ENCODE assay signal across 9 cellular contexts in the genomic region with DNA sequence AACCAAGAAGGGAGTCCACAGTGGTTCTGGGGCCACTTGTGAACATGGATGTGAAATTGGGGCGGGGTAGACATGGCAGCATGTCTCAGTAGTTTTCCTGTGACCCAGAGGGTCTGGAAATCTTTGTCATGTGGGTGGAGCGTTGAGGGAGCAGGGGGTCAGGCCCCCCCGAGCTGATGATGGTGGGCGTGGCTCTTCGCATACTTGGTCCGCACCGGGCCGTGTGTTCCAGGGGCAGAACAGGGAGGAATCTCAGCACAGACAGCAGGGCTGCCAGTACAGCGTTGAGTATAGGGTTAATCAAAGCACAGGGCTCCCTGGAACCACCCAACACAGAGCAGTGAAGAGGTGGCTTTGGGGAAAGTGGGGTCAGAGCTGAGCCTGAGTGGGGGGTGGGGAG.
DNase-seq lines count a peak whose midpoint lies in the region; ATAC-seq and TF ChIP-seq lines count a peak whose summit lies in the region.
"Had no signal": no experiment of that assay in that cellular context is flagged by ENCODE, and none has a peak within 500 bp of the region (broad histone marks: within the 10 kb centered on the region; RNA-seq: fewer than 3 reads in every experiment).

No MANE protein-coding gene starts in this region.

- no peak for ATAC-seq in HG03442 (IDR thresholded peaks at IDR 0.05; ENCODE audit: unreplicated experiment)
- ATAC-seq in GM19397 (IDR thresholded peaks at IDR 0.05; ENCODE audit: unreplicated experiment), result no peak
- ATAC-seq in mucosa of descending colon, result no peak

- H3K4me3 Mint-ChIP-seq in activated naive CD4-positive, alpha-beta T cell treated with anti-CD3 and anti-CD28 coated beads for 36 hours, result no peak overlapping the region
- peak overlapping the region in 2 of 5 experiments; percentile 7 to 18 for H3K4me3 Mint-ChIP-seq in brain

- no peak for DNase-seq in activated naive CD4-positive, alpha-beta T cell treated with anti-CD3 and anti-CD28 coated beads for 36 hours
- no peak for DNase-seq in activated naive CD4-positive, alpha-beta T cell treated with Interleukin-2 at 50 U/mL for 16 hours
- no peak for DNase-seq in tibial artery
- DNase-seq in mucosa of descending colon, result no peak
- DNase-seq: effector CD8-positive, alpha-beta T cell had no signal

- peaks cover 16% of the 10 kb centered on the region for H3K36me3 Mint-ChIP-seq in activated naive CD4-positive, alpha-beta T cell treated with anti-CD3 and anti-CD28 coated beads for 36 hours (ENCODE audit: low read depth)
- peaks cover 28% of the 10 kb centered on the region for H3K36me3 Mint-ChIP-seq in brain

- TF ChIP-seq CTCF in brain (conservative IDR thresholded peaks at IDR 0.05) (no peak), tibial artery (IDR thresholded peaks at IDR 0.05) (no peak), mucosa of descending colon (IDR thresholded peaks at IDR 0.05) (no peak)

- peaks cover 93% of the 10 kb centered on the region for H3K4me1 Mint-ChIP-seq in activated naive CD4-positive, alpha-beta T cell treated with anti-CD3 and anti-CD28 coated beads for 36 hours (ENCODE audit: low read depth)
- H3K4me1 Mint-ChIP-seq in brain, result peaks cover 56% of the 10 kb centered on the region

- intact Hi-C loops in activated naive CD4-positive, alpha-beta T cell treated with anti-CD3 and anti-CD28 coated beads for 36 hours (cut with micrococcal nuclease), result loop anchor here (10.0 kb wide), 1 partner anchor 237 kb away; no protein-coding TSS in a partner anchor
- intact Hi-C loops in tibial artery (cut with DNase I; ENCODE audit: low total_unique reads), result no loop called here
- intact Hi-C loops in mucosa of descending colon (cut with DNase I, micrococcal nuclease), result no loop called here

- no peaks in the 10 kb centered on the region for H3K9me3 Mint-ChIP-seq in activated naive CD4-positive, alpha-beta T cell treated with anti-CD3 and anti-CD28 coated beads for 36 hours
- peaks cover 0 to 7% (median 7%) of the 10 kb centered on the region in 5 experiments for H3K9me3 Mint-ChIP-seq in brain

- H3K4me1 ChIP-seq in mucosa of rectum (ENCODE audit: control insufficient read depth in 2 of 2, insufficient read depth in 2 of 2, low read length in 2 of 2) (peaks cover 41 to 44% of the 10 kb centered on the region in 2 donors), tibial artery (peaks cover 12 to 89% (median 72%) of the 10 kb centered on the region in 4 donors), mucosa of descending colon (ENCODE audit: low read depth) (peaks cover 40% of the 10 kb centered on the region)

- H3K36me3 ChIP-seq in mucosa of rectum (ENCODE audit: control insufficient read depth in 2 of 2, insufficient read depth in 2 of 2, low read length in 2 of 2) (peaks cover 2 to 3% of the 10 kb centered on the region in 2 donors), tibial artery (peaks cover 0 to 6% (median 0%) of the 10 kb centered on the region in 3 donors), mucosa of descending colon (ENCODE audit: low read depth) (no peaks in the 10 kb centered on the region)

- peak overlapping the region; percentile 68 for H3K27ac Mint-ChIP-seq in activated naive CD4-positive, alpha-beta T cell treated with anti-CD3 and anti-CD28 coated beads for 36 hours
- peak overlapping the region in 4 of 5 experiments; percentile 17 to 84 (median 74) for H3K27ac Mint-ChIP-seq in brain

- no peak overlapping the region for H3K9ac ChIP-seq in mucosa of rectum (ENCODE audit: low read depth in 1 of 2, low read length in 2 of 2)

- no peaks in the 10 kb centered on the region for H3K27me3 Mint-ChIP-seq in activated naive CD4-positive, alpha-beta T cell treated with anti-CD3 and anti-CD28 coated beads for 36 hours (ENCODE audit: low read depth)
- no peaks in the 10 kb centered on the region for H3K27me3 Mint-ChIP-seq in brain

- H3K27me3 ChIP-seq in mucosa of rectum (ENCODE audit: control insufficient read depth in 2 of 2, insufficient read depth in 2 of 2, low read length in 2 of 2), result no peaks in the 10 kb centered on the region
- no peaks in the 10 kb centered on the region for H3K27me3 ChIP-seq in tibial artery

- H3K4me3 ChIP-seq in mucosa of rectum (ENCODE audit: low read length in 2 of 2), result no peak overlapping the region
- no peak overlapping the region for H3K4me3 ChIP-seq in tibial artery
- H3K4me3 ChIP-seq in mucosa of descending colon, result no peak overlapping the region

- H3K9me3 ChIP-seq in mucosa of rectum (ENCODE audit: control insufficient read depth in 2 of 2, low read length in 2 of 2) (no peaks in the 10 kb centered on the region), tibial artery (no peaks in the 10 kb centered on the region), mucosa of descending colon (no peaks in the 10 kb centered on the region)

- CTCF ChIA-PET in activated naive CD4-positive, alpha-beta T cell treated with anti-CD3 and anti-CD28 coated beads for 36 hours (lab: Charles Lee), result interaction anchor here (1.8 kb wide), 1 partner anchor 22 kb away, joined by 6 read pairs; no protein-coding TSS in a partner anchor

- H3K27ac ChIP-seq in mucosa of rectum (ENCODE audit: low read depth in 2 of 2, low read length in 2 of 2) (peak overlapping the region; percentile 64 to 66), tibial artery (peak overlapping the region; percentile 85 to 87)
